In the genomic region with DNA sequence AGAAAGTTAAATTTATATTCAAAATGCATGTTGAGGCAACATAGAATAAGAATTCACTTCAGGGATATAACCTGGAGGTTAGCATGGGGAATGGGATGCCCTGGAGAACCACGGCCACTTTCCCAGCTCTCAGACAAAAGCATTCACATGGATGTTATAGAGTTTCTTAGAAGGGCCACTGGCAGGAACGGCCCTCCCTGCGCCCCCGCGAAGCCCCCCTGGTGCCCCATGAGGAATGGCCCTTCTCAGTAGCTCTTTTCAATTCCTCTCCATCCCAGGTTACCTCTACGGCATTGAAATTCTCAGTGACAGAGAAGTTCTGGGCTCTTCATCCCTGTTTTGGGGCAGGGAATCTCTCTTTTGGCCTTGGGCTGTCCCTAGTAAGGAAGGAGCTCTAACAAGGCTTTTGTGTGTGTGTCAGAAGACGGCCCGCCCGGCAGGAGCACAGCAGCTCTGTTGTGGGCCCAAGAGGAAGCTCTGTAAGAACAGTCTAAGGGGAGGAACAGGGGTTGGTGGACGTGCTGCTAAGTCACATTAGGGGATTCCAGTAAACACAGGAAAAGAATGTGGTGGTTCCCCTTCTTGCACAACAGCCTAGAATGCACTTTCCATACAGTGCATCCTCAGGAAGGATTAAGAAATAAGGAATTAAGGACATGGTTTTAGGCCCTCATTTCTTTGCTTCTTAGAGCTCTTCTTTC, we compare ENCODE assay signal across 10 cellular contexts.
DNase-seq lines count a peak whose midpoint lies in the region; ATAC-seq, FAIRE-seq and TF ChIP-seq lines count a peak whose summit lies in the region.
"Had no signal": no experiment of that assay in that cellular context is flagged by ENCODE, and none has a peak within 500 bp of the region (broad histone marks: within the 10 kb centered on the region; RNA-seq: fewer than 3 reads in every experiment).

No MANE protein-coding gene starts in this region.

- no peaks in the 10 kb centered on the region for H3K9me3 ChIP-seq in tibial artery
- H3K9me3 ChIP-seq: ovary, vagina had no signal

- no peak overlapping the region for H3K27ac ChIP-seq in brain microvascular endothelial cell
- H3K27ac ChIP-seq in layer of hippocampus (ENCODE audit: low read depth, low read length) = peak overlapping the region; percentile 19
- no peak overlapping the region for H3K27ac ChIP-seq in tibial artery
- H3K27ac ChIP-seq: ovary, vagina had no signal

- TF ChIP-seq POLR2A in H54 (IDR thresholded peaks at IDR 0.05; ENCODE audit: low read depth, low read length) = no peak

- intact Hi-C loops in tibial artery (cut with DNase I; ENCODE audit: low total_unique reads) = no loop called here

- no peaks in the 10 kb centered on the region for H3K27me3 ChIP-seq in brain microvascular endothelial cell (replicated peaks)
- H3K27me3 ChIP-seq in layer of hippocampus (ENCODE audit: control insufficient read depth, insufficient read depth, low read length) = no peaks in the 10 kb centered on the region
- H3K27me3 ChIP-seq in tibial artery = no peaks in the 10 kb centered on the region
- H3K27me3 ChIP-seq: ovary, vagina had no signal

- in situ Hi-C loops in brain microvascular endothelial cell (cut with HindIII; ENCODE audit: low pct_ligation_motif_present, low sequenced_read_pairs) = no loop called here

- DNase-seq in brain microvascular endothelial cell (peak; percentile 57), tibial artery (peak; percentile 77 to 80), H54 (ENCODE audit: insufficient read length, low spot score) (no peak)
- DNase-seq: T-helper 2 cell had no signal

- TF ChIP-seq CTCF in brain microvascular endothelial cell (IDR thresholded peaks at IDR 0.05; ENCODE audit: low read depth, low read length, missing control alignments) = no peak
- TF ChIP-seq CTCF in tibial artery (IDR thresholded peaks at IDR 0.05) = no peak

- no peak for FAIRE-seq in H54 (lab: Jason Lieb, UNC)

- no peaks in the 10 kb centered on the region for H3K36me3 ChIP-seq in brain microvascular endothelial cell (replicated peaks)
- no peaks in the 10 kb centered on the region for H3K36me3 ChIP-seq in tibial artery
- H3K36me3 ChIP-seq: ovary, vagina had no signal

- H3K4me1 ChIP-seq in tibial artery = peaks cover 0 to 17% (median 6%) of the 10 kb centered on the region in 4 donors

- ATAC-seq in HG02759 (IDR thresholded peaks at IDR 0.05; ENCODE audit: unreplicated experiment) (peak; percentile 57), GM21717 (IDR thresholded peaks at IDR 0.05; ENCODE audit: unreplicated experiment) (no peak), GM18520 (IDR thresholded peaks at IDR 0.05; ENCODE audit: unreplicated experiment) (no peak)

- no peak overlapping the region for H3K4me3 ChIP-seq in brain microvascular endothelial cell (ENCODE audit: low read depth, low read length)
- no peak overlapping the region for H3K4me3 ChIP-seq in tibial artery
- H3K4me3 ChIP-seq: ovary, vagina had no signal
